Comparison of ENCODE assay signal across 8 cellular contexts in the genomic region with DNA sequence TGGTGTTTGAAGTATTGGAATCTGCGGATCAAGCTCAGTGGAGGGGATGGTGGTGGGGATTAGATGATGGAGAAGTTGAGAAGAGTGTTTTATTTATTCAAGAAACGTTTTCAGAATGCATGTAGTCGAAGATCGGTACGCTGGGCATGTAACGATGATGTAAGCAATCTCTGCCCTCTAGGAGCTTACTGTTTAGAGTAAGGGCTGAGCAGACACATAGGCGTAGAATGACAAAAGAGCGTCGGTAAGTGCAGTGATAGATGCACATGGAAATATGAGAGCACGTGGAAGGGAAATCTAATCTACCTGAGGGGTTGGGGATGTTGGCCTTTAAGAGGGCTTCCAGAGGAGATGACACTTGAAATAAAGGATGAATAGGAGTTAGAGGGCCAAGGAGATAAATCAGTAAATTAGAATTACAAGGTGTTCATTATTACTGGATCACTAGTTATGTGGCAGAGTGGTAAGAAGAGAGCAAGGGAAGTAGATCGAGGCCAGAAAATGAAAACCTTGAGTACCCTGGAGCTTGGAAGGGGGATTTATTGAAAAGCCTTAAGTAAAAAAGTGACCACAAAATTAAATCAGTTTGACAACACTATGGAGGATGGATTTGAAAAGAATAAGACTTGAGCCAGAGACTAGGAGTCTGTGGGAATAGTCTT. TPM values are rescaled to one million over a fixed set of nuclear protein-coding genes. Genes with fewer than 3 reads are reported as not detected.
DNase-seq lines count a peak whose midpoint lies in the region; ATAC-seq and TF ChIP-seq lines count a peak whose summit lies in the region.

No MANE protein-coding gene starts in this region.

- H3K4me3 ChIP-seq in NT2/D1 (ENCODE audit: insufficient read length, low read depth) (peak overlapping the region; percentile 85), endodermal cell (ENCODE audit: low read length) (peak overlapping the region; percentile 98)
- H3K4me3 ChIP-seq in naive thymus-derived CD4-positive, alpha-beta T cell (ENCODE audit: low read length) = peak overlapping the region; percentile 89

- POLR2A ChIA-PET in activated naive CD8-positive, alpha-beta T cell treated with anti-CD3 and anti-CD28 coated beads, Interleukin-2, amount 10 ng/mL, durations not matched to agents 7 days and 5 days (lab: Charles Lee) = interaction anchor here (0.7 to 4.8 kb wide), 10 partner anchors 8 to 685 kb away, joined by 3 to 37 read pairs (median 4); a partner anchor contains a TSS
- POLR2A ChIA-PET in naive thymus-derived CD4-positive, alpha-beta T cell (lab: Charles Lee) = interaction anchor here (0.6 to 2.7 kb wide), 13 partner anchors 8 to 687 kb away, joined by 3 to 39 read pairs (median 4); a partner anchor contains a TSS

- no peak for TF ChIP-seq CTCF in endodermal cell (conservative IDR thresholded peaks at IDR 0.05)

- H3K27me3 ChIP-seq in NT2/D1 (ENCODE audit: insufficient read depth, insufficient read length) = no peaks in the 10 kb centered on the region
- no peaks in the 10 kb centered on the region for H3K27me3 ChIP-seq in endodermal cell (ENCODE audit: control insufficient read depth, insufficient read depth, low read length, poor library complexity, severe bottlenecking)
- H3K27me3 ChIP-seq in naive thymus-derived CD4-positive, alpha-beta T cell (ENCODE audit: control insufficient read depth in 2 of 2, insufficient read depth in 2 of 2, low read length in 2 of 2) = no peaks in the 10 kb centered on the region

- H3K9me3 Mint-ChIP-seq in activated naive CD8-positive, alpha-beta T cell treated with anti-CD3 and anti-CD28 coated beads, Interleukin-2, amount 10 ng/mL, durations not matched to agents 7 days and 5 days = no peaks in the 10 kb centered on the region
- no peaks in the 10 kb centered on the region for H3K9me3 Mint-ChIP-seq in activated naive CD8-positive, alpha-beta T cell treated with anti-CD3 and anti-CD28 coated beads for 36 hours
- H3K9me3 Mint-ChIP-seq in endodermal cell = no peaks in the 10 kb centered on the region
- H3K9me3 Mint-ChIP-seq in naive thymus-derived CD4-positive, alpha-beta T cell = no peaks in the 10 kb centered on the region

- peaks cover 10% of the 10 kb centered on the region for H3K4me1 Mint-ChIP-seq in activated naive CD8-positive, alpha-beta T cell treated with anti-CD3 and anti-CD28 coated beads, Interleukin-2, amount 10 ng/mL, durations not matched to agents 7 days and 5 days
- H3K4me1 Mint-ChIP-seq in activated naive CD8-positive, alpha-beta T cell treated with anti-CD3 and anti-CD28 coated beads for 36 hours = peaks cover 18% of the 10 kb centered on the region
- peaks cover 13% of the 10 kb centered on the region for H3K4me1 Mint-ChIP-seq in endodermal cell
- H3K4me1 Mint-ChIP-seq in naive thymus-derived CD4-positive, alpha-beta T cell = peaks cover 0 to 24% (median 8%) of the 10 kb centered on the region in 7 donors

- no peak for DNase-seq in activated naive CD8-positive, alpha-beta T cell treated with anti-CD3 and anti-CD28 coated beads, Interleukin-2, amount 10 ng/mL, durations not matched to agents 7 days and 5 days
- no peak for DNase-seq in activated naive CD8-positive, alpha-beta T cell treated with anti-CD3 and anti-CD28 coated beads for 36 hours
- DNase-seq in NT2/D1 (ENCODE audit: low read depth, low spot score) (no peak), endodermal cell (no peak)
- DNase-seq in naive thymus-derived CD4-positive, alpha-beta T cell = peak in 1 of 9 donors; percentile 12
- DNase-seq in activated effector memory CD4-positive, alpha-beta T cell treated with Interleukin-2 at 50 U/mL for 16 hours = no peak
- DNase-seq in activated CD4-positive, alpha-beta T cell treated with anti-CD3 and anti-CD28 coated beads for 4 hours = no peak

- no peak overlapping the region for H3K27ac Mint-ChIP-seq in activated naive CD8-positive, alpha-beta T cell treated with anti-CD3 and anti-CD28 coated beads, Interleukin-2, amount 10 ng/mL, durations not matched to agents 7 days and 5 days
- H3K27ac Mint-ChIP-seq in activated naive CD8-positive, alpha-beta T cell treated with anti-CD3 and anti-CD28 coated beads for 36 hours = no peak overlapping the region
- no peak overlapping the region for H3K27ac Mint-ChIP-seq in endodermal cell
- H3K27ac Mint-ChIP-seq in naive thymus-derived CD4-positive, alpha-beta T cell = no peak overlapping the region

- H3K27ac ChIP-seq in endodermal cell (ENCODE audit: low read depth, low read length) = no peak overlapping the region
- peak overlapping the region; percentile 76 for H3K27ac ChIP-seq in naive thymus-derived CD4-positive, alpha-beta T cell (ENCODE audit: low read depth, low read length)

- H3K9ac ChIP-seq in NT2/D1 (ENCODE audit: insufficient read length, low read depth) = peak overlapping the region; percentile 89
- H3K9ac ChIP-seq in endodermal cell (ENCODE audit: extremely low read depth, low read length, poor library complexity, severe bottlenecking) = peak overlapping the region; percentile 88

- H3K4me1 ChIP-seq in NT2/D1 (ENCODE audit: insufficient read depth, insufficient read length) (no peaks in the 10 kb centered on the region), endodermal cell (ENCODE audit: control insufficient read depth, insufficient read depth, low read length) (no peaks in the 10 kb centered on the region)
- peaks cover 14 to 21% of the 10 kb centered on the region in 2 donors for H3K4me1 ChIP-seq in naive thymus-derived CD4-positive, alpha-beta T cell (ENCODE audit: control insufficient read depth in 2 of 2, insufficient read depth in 2 of 2, low read length in 2 of 2)

- H3K27me3 Mint-ChIP-seq in activated naive CD8-positive, alpha-beta T cell treated with anti-CD3 and anti-CD28 coated beads, Interleukin-2, amount 10 ng/mL, durations not matched to agents 7 days and 5 days = no peaks in the 10 kb centered on the region
- no peaks in the 10 kb centered on the region for H3K27me3 Mint-ChIP-seq in activated naive CD8-positive, alpha-beta T cell treated with anti-CD3 and anti-CD28 coated beads for 36 hours
- H3K27me3 Mint-ChIP-seq in endodermal cell (ENCODE audit: insufficient read depth) = no peaks in the 10 kb centered on the region
- no peaks in the 10 kb centered on the region for H3K27me3 Mint-ChIP-seq in naive thymus-derived CD4-positive, alpha-beta T cell

- 6 to 12% methylated on average over 8 to 11 of the region's 11 CpGs for WGBS in endodermal cell (ENCODE audit: insufficient coverage in 1 of 2, insufficient read length in 1 of 2), 2 experiments

- H3K9me3 ChIP-seq in NT2/D1 (ENCODE audit: insufficient read depth, low read length) = no peaks in the 10 kb centered on the region
- no peaks in the 10 kb centered on the region for H3K9me3 ChIP-seq in endodermal cell (ENCODE audit: control insufficient read depth, low read length)
- H3K9me3 ChIP-seq in naive thymus-derived CD4-positive, alpha-beta T cell (ENCODE audit: control insufficient read depth in 2 of 3, low read length in 3 of 3) = no peaks in the 10 kb centered on the region

- H3K4me3 Mint-ChIP-seq in activated naive CD8-positive, alpha-beta T cell treated with anti-CD3 and anti-CD28 coated beads, Interleukin-2, amount 10 ng/mL, durations not matched to agents 7 days and 5 days = no peak overlapping the region
- H3K4me3 Mint-ChIP-seq in activated naive CD8-positive, alpha-beta T cell treated with anti-CD3 and anti-CD28 coated beads for 36 hours = no peak overlapping the region
- H3K4me3 Mint-ChIP-seq in endodermal cell = no peak overlapping the region
- H3K4me3 Mint-ChIP-seq in naive thymus-derived CD4-positive, alpha-beta T cell = no peak overlapping the region

- ATAC-seq in activated naive CD8-positive, alpha-beta T cell treated with anti-CD3 and anti-CD28 coated beads, Interleukin-2, amount 10 ng/mL, durations not matched to agents 7 days and 5 days (ENCODE audit: low read depth) = peak; percentile 5
- peak; percentile 32 for ATAC-seq in HG02981 (IDR thresholded peaks at IDR 0.05; ENCODE audit: unreplicated experiment)
- peak; percentile 52 for ATAC-seq in naive thymus-derived CD4-positive, alpha-beta T cell

- intact Hi-C loops in naive thymus-derived CD4-positive, alpha-beta T cell (cut with micrococcal nuclease) = loop anchor here (1.0 to 10.0 kb wide), 12 partner anchors 9 to 1530 kb away; a partner anchor contains a TSS

- CTCF ChIA-PET in naive thymus-derived CD4-positive, alpha-beta T cell (lab: Charles Lee) = interaction anchor here (0.8 to 2.6 kb wide), 9 partner anchors 8 to 233 kb away, joined by 3 to 11 read pairs (median 4); a partner anchor contains a TSS

- H3K36me3 ChIP-seq in NT2/D1 (ENCODE audit: insufficient read depth, insufficient read length, low read length) (peaks cover 2% of the 10 kb centered on the region), endodermal cell (ENCODE audit: control insufficient read depth, insufficient read depth, low read length) (no peaks in the 10 kb centered on the region)
- H3K36me3 ChIP-seq in naive thymus-derived CD4-positive, alpha-beta T cell (ENCODE audit: control insufficient read depth in 2 of 3, insufficient read depth in 3 of 3, low read length in 3 of 3) = peaks cover 0 to 7% (median 0%) of the 10 kb centered on the region in 3 experiments

- no peaks in the 10 kb centered on the region for H3K36me3 Mint-ChIP-seq in activated naive CD8-positive, alpha-beta T cell treated with anti-CD3 and anti-CD28 coated beads, Interleukin-2, amount 10 ng/mL, durations not matched to agents 7 days and 5 days
- peaks cover 3% of the 10 kb centered on the region for H3K36me3 Mint-ChIP-seq in activated naive CD8-positive, alpha-beta T cell treated with anti-CD3 and anti-CD28 coated beads for 36 hours
- H3K36me3 Mint-ChIP-seq in endodermal cell (ENCODE audit: low read depth) = no peaks in the 10 kb centered on the region
- H3K36me3 Mint-ChIP-seq in naive thymus-derived CD4-positive, alpha-beta T cell = no peaks in the 10 kb centered on the region

RNA-seq across cellular contexts. Expression of a gene that starts 0.7 kb away (rescaled TPM):
- total RNA-seq in activated naive CD8-positive, alpha-beta T cell treated with anti-CD3 and anti-CD28 coated beads, Interleukin-2, amount 10 ng/mL, durations not matched to agents 7 days and 5 days = 10 to 100 TPM; 24.7 to 25.1 TPM
- 10 to 100 TPM; 40.1 to 42.5 TPM for total RNA-seq in activated naive CD8-positive, alpha-beta T cell treated with anti-CD3 and anti-CD28 coated beads for 36 hours
- total RNA-seq in endodermal cell = 10 to 100 TPM; 29.4 to 35.4 TPM
- 34.0 TPM for polyA plus RNA-seq in endodermal cell (2013, experiment 1 of 2)
- 31.8 TPM for polyA plus RNA-seq in endodermal cell (2013, experiment 2 of 2)
- 10 to 100 TPM; 13.6 to 34.1 (median 20.1) TPM for total RNA-seq in naive thymus-derived CD4-positive, alpha-beta T cell
- 10 to 100 TPM; 12.4 to 14.3 TPM for polyA plus RNA-seq in naive thymus-derived CD4-positive, alpha-beta T cell

RNA-seq across cellular contexts. Expression of a gene that starts 30.5 kb away (rescaled TPM):
- 10 to 100 TPM; 10.6 to 10.8 TPM for total RNA-seq in activated naive CD8-positive, alpha-beta T cell treated with anti-CD3 and anti-CD28 coated beads, Interleukin-2, amount 10 ng/mL, durations not matched to agents 7 days and 5 days
- total RNA-seq in activated naive CD8-positive, alpha-beta T cell treated with anti-CD3 and anti-CD28 coated beads for 36 hours = 1 to 10 TPM; 9.3 to 9.5 TPM
- 10 to 100 TPM; 13.0 to 16.4 TPM for total RNA-seq in endodermal cell
- polyA plus RNA-seq in endodermal cell (2013, experiment 1 of 2) = 21.8 TPM
- 20.2 TPM for polyA plus RNA-seq in endodermal cell (2013, experiment 2 of 2)
- 10 to 100 TPM in 2 of 5 experiments, 1 to 10 TPM in 3; 7.7 to 12.4 (median 9.5) TPM for total RNA-seq in naive thymus-derived CD4-positive, alpha-beta T cell
- 10 to 100 TPM in 1 of 2 donors, 1 to 10 TPM in 1; 7.8 to 11.0 TPM for polyA plus RNA-seq in naive thymus-derived CD4-positive, alpha-beta T cell
